In the genomic region with DNA sequence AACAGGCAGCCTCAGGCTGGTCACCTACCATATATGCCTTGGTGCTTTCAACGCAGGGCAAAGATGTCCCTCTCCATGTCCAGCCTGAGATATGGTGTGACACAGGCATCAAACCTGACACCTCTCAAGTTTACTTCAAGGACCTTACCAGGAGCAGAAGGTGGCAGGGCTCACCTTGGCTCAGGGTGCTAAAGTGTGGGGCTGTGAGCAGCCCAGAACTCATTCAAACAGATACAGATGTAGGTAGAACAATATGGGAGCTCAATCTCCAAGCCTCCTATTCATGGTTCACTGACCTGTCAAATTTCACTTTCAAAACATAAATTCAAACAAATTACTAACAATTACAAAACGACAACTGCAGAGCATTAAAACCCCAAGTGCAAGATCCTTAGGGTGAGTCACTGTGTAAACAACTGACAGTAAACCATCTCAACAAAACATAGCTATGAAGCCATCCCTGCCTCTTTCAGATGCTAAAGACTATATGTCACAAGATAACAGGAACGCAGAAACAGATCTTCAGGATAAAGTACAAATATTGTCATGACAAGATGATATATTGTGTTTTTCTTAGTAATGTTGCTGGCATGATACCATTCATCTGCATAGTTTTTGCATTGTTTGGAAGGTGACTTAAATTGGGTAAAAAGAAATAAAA, we compare ENCODE assay signal across 13 cellular contexts.
DNase-seq lines count a peak whose midpoint lies in the region; ATAC-seq, FAIRE-seq and TF ChIP-seq lines count a peak whose summit lies in the region.
"Had no signal": no experiment of that assay in that cellular context is flagged by ENCODE, and none has a peak within 500 bp of the region (broad histone marks: within the 10 kb centered on the region; RNA-seq: fewer than 3 reads in every experiment).

No MANE protein-coding gene starts in this region.

- intact Hi-C loops in endothelial cell of umbilical vein (cut with micrococcal nuclease) = no loop called here

- H3K79me2 ChIP-seq in endothelial cell of umbilical vein (ENCODE audit: control insufficient read depth, insufficient read depth, low read length) = no peaks in the 10 kb centered on the region

- no peaks in the 10 kb centered on the region for H3K4me1 ChIP-seq in endothelial cell of umbilical vein (ENCODE audit: control insufficient read depth, extremely low read depth, insufficient read depth, low read length)

- H3K9me1 ChIP-seq in endothelial cell of umbilical vein (replicated peaks; ENCODE audit: control insufficient read depth, extremely low read depth, insufficient read depth, low read length) = no peaks in the 10 kb centered on the region

- H3K4me2 ChIP-seq in endothelial cell of umbilical vein (ENCODE audit: insufficient read depth, low read length) = no peak overlapping the region

- H3K27ac ChIP-seq in endothelial cell of umbilical vein (ENCODE audit: insufficient read depth, low read depth, low read length) = no peak overlapping the region

- no peak for TF ChIP-seq CTCF in endothelial cell of umbilical vein (IDR thresholded peaks at IDR 0.05; ENCODE audit: extremely low read depth in 1 of 2, insufficient read depth in 1 of 2, low read depth in 1 of 2, low read length in 2 of 2)

- no peaks in the 10 kb centered on the region for H3K36me3 Mint-ChIP-seq in activated CD4-positive, alpha-beta T cell treated with anti-CD3 and anti-CD28 coated beads, Interleukin-2, amount 10 ng/mL, durations not matched to agents 7 days and 5 days (ENCODE audit: low read depth)
- H3K36me3 Mint-ChIP-seq: CD4-positive, CD25-positive, alpha-beta regulatory T cell; naive thymus-derived CD4-positive, alpha-beta T cell had no signal

- no peak overlapping the region for H3K4me3 ChIP-seq in endothelial cell of umbilical vein (replicated peaks in 1 of 3; ENCODE audit: insufficient read depth in 1 of 3, low read depth in 1 of 3, low read length in 3 of 3)

- no peak overlapping the region for H3K4me3 Mint-ChIP-seq in activated CD4-positive, alpha-beta T cell treated with anti-CD3 and anti-CD28 coated beads, Interleukin-2, amount 10 ng/mL, durations not matched to agents 7 days and 5 days
- H3K4me3 Mint-ChIP-seq: activated T-helper 17 cell treated with anti-CD3 and anti-CD28 coated beads, Interleukin-2, amount 50 U/mL, for 72 hours; CD4-positive, CD25-positive, alpha-beta regulatory T cell; naive thymus-derived CD4-positive, alpha-beta T cell had no signal

- no peak overlapping the region for H3K27ac Mint-ChIP-seq in activated CD4-positive, alpha-beta T cell treated with anti-CD3 and anti-CD28 coated beads, Interleukin-2, amount 10 ng/mL, durations not matched to agents 7 days and 5 days
- H3K27ac Mint-ChIP-seq: activated T-helper 17 cell treated with anti-CD3 and anti-CD28 coated beads, Interleukin-2, amount 50 U/mL, for 72 hours; CD4-positive, CD25-positive, alpha-beta regulatory T cell; naive thymus-derived CD4-positive, alpha-beta T cell had no signal

- H3K36me3 ChIP-seq in endothelial cell of umbilical vein (ENCODE audit: control insufficient read depth in 2 of 2, extremely low read depth in 1 of 2, insufficient read depth in 2 of 2, low read length in 2 of 2) = no peaks in the 10 kb centered on the region

- dilution Hi-C loops in endothelial cell of umbilical vein (cut with MboI; ENCODE audit: extremely low pct_ligation_motif_present, low sequenced_read_pairs) = no loop called here

- H3K9me3 Mint-ChIP-seq in activated CD4-positive, alpha-beta T cell treated with anti-CD3 and anti-CD28 coated beads, Interleukin-2, amount 10 ng/mL, durations not matched to agents 7 days and 5 days = peaks cover 2% of the 10 kb centered on the region

- H3K27me3 ChIP-seq in endothelial cell of umbilical vein (ENCODE audit: control insufficient read depth in 2 of 2, insufficient read depth in 2 of 2, low read length in 2 of 2) = no peaks in the 10 kb centered on the region

- DNase-seq in AG08395 (ENCODE audit: low spot score) (peak; percentile 44), HT-29 (ENCODE audit: low spot score) (peak; percentile 27), endothelial cell of umbilical vein (ENCODE audit: low read depth, low spot score) (no peak), NCI-H774 (lab: John Stamatoyannopoulos, UW) (no peak), foreskin melanocyte (no peak)
- DNase-seq in activated CD4-positive, alpha-beta T cell treated with anti-CD3 and anti-CD28 coated beads, Interleukin-2, amount 10 ng/mL, durations not matched to agents 7 days and 5 days = no peak
- DNase-seq: CD4-positive, CD25-positive, alpha-beta regulatory T cell; dermis blood vessel endothelial cell; naive thymus-derived CD4-positive, alpha-beta T cell had no signal

- TF ChIP-seq POLR2A in endothelial cell of umbilical vein (IDR thresholded peaks at IDR 0.05; ENCODE audit: low read depth, low read length) = no peak

- H4K20me1 ChIP-seq in endothelial cell of umbilical vein (replicated peaks; ENCODE audit: control insufficient read depth, extremely low read depth, insufficient read depth, low read length) = no peaks in the 10 kb centered on the region

- no peak overlapping the region for H2AFZ ChIP-seq in endothelial cell of umbilical vein (ENCODE audit: low read depth, low read length)

- H3K9ac ChIP-seq in endothelial cell of umbilical vein (replicated peaks; ENCODE audit: extremely low read depth, insufficient read depth, low read length) = no peak overlapping the region

- H3K4me1 Mint-ChIP-seq in activated CD4-positive, alpha-beta T cell treated with anti-CD3 and anti-CD28 coated beads, Interleukin-2, amount 10 ng/mL, durations not matched to agents 7 days and 5 days = no peaks in the 10 kb centered on the region
- H3K4me1 Mint-ChIP-seq: activated T-helper 17 cell treated with anti-CD3 and anti-CD28 coated beads, Interleukin-2, amount 50 U/mL, for 72 hours; CD4-positive, CD25-positive, alpha-beta regulatory T cell; naive thymus-derived CD4-positive, alpha-beta T cell had no signal

- H3K27me3 Mint-ChIP-seq in activated CD4-positive, alpha-beta T cell treated with anti-CD3 and anti-CD28 coated beads, Interleukin-2, amount 10 ng/mL, durations not matched to agents 7 days and 5 days = no peaks in the 10 kb centered on the region
- H3K27me3 Mint-ChIP-seq: activated T-helper 17 cell treated with anti-CD3 and anti-CD28 coated beads, Interleukin-2, amount 50 U/mL, for 72 hours; CD4-positive, CD25-positive, alpha-beta regulatory T cell; naive thymus-derived CD4-positive, alpha-beta T cell had no signal

- FAIRE-seq in endothelial cell of umbilical vein (lab: Jason Lieb, UNC) = no peak
- FAIRE-seq: GM18507 had no signal

- peak; percentile 38 for ATAC-seq in GM19351 (IDR thresholded peaks at IDR 0.05; ENCODE audit: unreplicated experiment)
- no peak for ATAC-seq in HG03378 (IDR thresholded peaks at IDR 0.05; ENCODE audit: unreplicated experiment)
- ATAC-seq: activated T-helper 17 cell treated with anti-CD3 and anti-CD28 coated beads, Interleukin-2, amount 50 U/mL, for 72 hours; naive thymus-derived CD4-positive, alpha-beta T cell had no signal

- CTCF ChIA-PET in endothelial cell of umbilical vein (lab: Charles Lee) = interaction anchor here (0.6 to 1.2 kb wide), 3 partner anchors 27 to 149 kb away, joined by 3 to 6 read pairs (median 6); no protein-coding TSS in a partner anchor
- CTCF ChIA-PET in activated CD4-positive, alpha-beta T cell treated with anti-CD3 and anti-CD28 coated beads, Interleukin-2, amount 10 ng/mL, durations not matched to agents 7 days and 5 days (lab: Charles Lee) = no interaction called here

- POLR2A ChIA-PET in endothelial cell of umbilical vein (lab: Charles Lee) = no interaction called here
- POLR2A ChIA-PET in activated CD4-positive, alpha-beta T cell treated with anti-CD3 and anti-CD28 coated beads, Interleukin-2, amount 10 ng/mL, durations not matched to agents 7 days and 5 days (lab: Charles Lee) = no interaction called here

- no TSS peak for BruUV-seq in endothelial cell of umbilical vein (replicated peaks; lab: Mats Ljungman, UMichigan)

- no peaks in the 10 kb centered on the region for H3K9me3 ChIP-seq in endothelial cell of umbilical vein (replicated peaks; ENCODE audit: control insufficient read depth, insufficient read depth, low read length)

TF ChIP-seq in endothelial cell of umbilical vein, 7 proteins besides CTCF, POLR2A, EP300 and RAD21:
- TF ChIP-seq FOS (IDR thresholded peaks at IDR 0.05; ENCODE audit: borderline replicate concordance, insufficient read depth, low read length) = peak; percentile 25
- no peak for TF ChIP-seq MYC (IDR thresholded peaks at IDR 0.05; ENCODE audit: low read depth, low read length)

Comparison
In these comparisons a context has a peak if more than half of its experiments do, and no peak if none do; other contexts are left out.
1. DNase-seq: peak in AG08395 (single experiment) and HT-29 (single experiment); none in endothelial cell of umbilical vein (single experiment), NCI-H774 (single experiment), foreskin melanocyte (single experiment) and activated CD4-positive, alpha-beta T cell treated with anti-CD3 and anti-CD28 coated beads, Interleukin-2, amount 10 ng/mL, durations not matched to agents 7 days and 5 days (single experiment).